8 cellular contexts compared by ENCODE assay signal in genomic region chr10:72637398-72637857, GRCh38. TPM values are rescaled to one million over a fixed set of nuclear protein-coding genes. Genes with fewer than 3 reads are reported as not detected.
DNase-seq lines count a peak whose midpoint lies in the region; ATAC-seq, FAIRE-seq and TF ChIP-seq lines count a peak whose summit lies in the region.

No MANE protein-coding gene starts in this region.

- no peak overlapping the region for H3K56ac ChIP-seq in H1 (replicated peaks; ENCODE audit: insufficient read length, low read depth, low read length)

- no peak for FAIRE-seq in H1 (lab: Jason Lieb, UNC)

- ATAC-seq in psoas muscle, result peak; percentile 94 to 97 (median 96)
- no peak for ATAC-seq in HG02870 (IDR thresholded peaks at IDR 0.05; ENCODE audit: unreplicated experiment)

- H2BK15ac ChIP-seq in H1 (ENCODE audit: low read length), result no peak overlapping the region

- DNase-seq in activated CD8-positive, alpha-beta memory T cell treated with anti-CD3 and anti-CD28 coated beads, Interleukin-2, amount 50 U/mL, for 48 hours, result peak; percentile 57
- DNase-seq in activated CD8-positive, alpha-beta memory T cell treated with anti-CD3 and anti-CD28 coated beads for 24 hours, result no peak
- DNase-seq in NCI-H226, result peak; percentile 62
- no peak for DNase-seq in H1 (ENCODE audit: low read depth in 1 of 2, low spot score in 2 of 2)
- peak; percentile 34 to 62 for DNase-seq in psoas muscle
- DNase-seq in activated gamma-delta T cell (lab: John Stamatoyannopoulos, UW), result no peak
- DNase-seq in NCI-H2029 treated with DMSO at 0.1 percent for 48 hours (lab: John Stamatoyannopoulos, UW), result no peak

- H3K27ac ChIP-seq in H1 (ENCODE audit: low read depth, low read length) (no peak overlapping the region), psoas muscle (peak overlapping the region; percentile 65)

- no peak overlapping the region for H3K9ac ChIP-seq in H1 (replicated peaks in 1 of 4; ENCODE audit: extremely low read depth in 1 of 4, low read depth in 3 of 4, low read length in 3 of 4)

- H3K4me2 ChIP-seq in H1 (ENCODE audit: insufficient read depth in 1 of 2, low read depth in 2 of 2, low read length in 2 of 2), result no peak overlapping the region

- H3K14ac ChIP-seq in H1 (ENCODE audit: insufficient read length), result no peak overlapping the region

- CTCF ChIA-PET in H1 (lab: Charles Lee; ENCODE audit: partially characterized antibody), result interaction anchor here (0.6 to 1.5 kb wide), 2 partner anchors 148 to 197 kb away, joined by 4 to 5 read pairs; no protein-coding TSS in a partner anchor

- H4K5ac ChIP-seq in H1 (ENCODE audit: insufficient read length, low read depth, low read length), result no peak overlapping the region

- no peak for TF ChIP-seq EP300 in H1 (IDR thresholded peaks at IDR 0.05; ENCODE audit: borderline replicate concordance in 1 of 2, low read depth in 2 of 2, low read length in 2 of 2)

- TF ChIP-seq RAD21 in H1 (IDR thresholded peaks at IDR 0.05 in 1 of 2, conservative IDR thresholded peaks at IDR 0.05 in 1 of 2; ENCODE audit: low read depth in 2 of 2, low read length in 2 of 2), result no peak

- H3K4ac ChIP-seq in H1 (replicated peaks; ENCODE audit: insufficient read length, low read depth, low read length), result no peak overlapping the region

- no peaks in the 10 kb centered on the region for H4K20me1 ChIP-seq in H1 (replicated peaks in 1 of 2; ENCODE audit: control insufficient read depth in 1 of 2, insufficient read depth in 2 of 2, low read length in 2 of 2)

- no peak overlapping the region for H2BK12ac ChIP-seq in H1 (ENCODE audit: low read depth, low read length)

- no peak overlapping the region for H2BK120ac ChIP-seq in H1 (replicated peaks; ENCODE audit: low read depth, low read length)

- H3K23me2 ChIP-seq in H1 (ENCODE audit: low read depth, low read length), result no peaks in the 10 kb centered on the region

- no peak overlapping the region for H3K18ac ChIP-seq in H1 (ENCODE audit: extremely low read depth, low read length)

- H2AFZ ChIP-seq in H1 (ENCODE audit: low read length), result no peak overlapping the region

- intact Hi-C loops in psoas muscle (cut with DNase I), result no loop called here

- H3K23ac ChIP-seq in H1 (ENCODE audit: insufficient read length), result no peak overlapping the region

- H3K9me3 ChIP-seq in H1 (ENCODE audit: insufficient read depth in 2 of 2, low read depth in 1 of 2, low read length in 1 of 2) (0 out of 4 replicates have a peak, but pooled peaks cover 0 to 3% of the 10 kb centered on the region in 2 experiments), psoas muscle (no peaks in the 10 kb centered on the region)

- H3K79me1 ChIP-seq in H1 (ENCODE audit: low read depth, low read length), result no peaks in the 10 kb centered on the region

- no peak overlapping the region for H4K8ac ChIP-seq in H1 (ENCODE audit: extremely low read depth, insufficient read depth, low read length)

- POLR2A ChIA-PET in H1 (lab: Charles Lee; ENCODE audit: partially characterized antibody), result interaction anchor here (0.6 to 1.0 kb wide), 2 partner anchors 54 to 438 kb away, joined by 3 read pairs; partner anchors contain the start of gene MCU

- H4K91ac ChIP-seq in H1 (replicated peaks; ENCODE audit: insufficient read length, low read length), result no peak overlapping the region

- no peak overlapping the region for H2AK5ac ChIP-seq in H1 (ENCODE audit: low read depth, low read length)

- H2BK20ac ChIP-seq in H1 (ENCODE audit: low read length), result no peak overlapping the region

- no peak for TF ChIP-seq POLR2A in H1 (IDR thresholded peaks at IDR 0.05; ENCODE audit: control extremely low read depth in 1 of 2, low read depth in 2 of 2, low read length in 2 of 2)

- H3K36me3 ChIP-seq in H1 (ENCODE audit: control insufficient read depth in 2 of 4, insufficient read depth in 4 of 4, low read length in 3 of 4) (no peaks in the 10 kb centered on the region), psoas muscle (ENCODE audit: insufficient read depth in 1 of 2, low read depth in 1 of 2) (no peaks in the 10 kb centered on the region)

- 88% methylated on average over 4 of the region's 4 CpGs; no CpG with 5 or more reads in 1 of the 2 experiments for WGBS in H1 (ENCODE audit: extremely low coverage in 1 of 2, insufficient coverage in 1 of 2, insufficient read length in 1 of 2, insufficient replicate concordance in 2 of 2, low coverage in 1 of 2, low lambda C conversion rate in 2 of 2, missing lambda C conversion rate in 1 of 2), 2 experiments
- 13 to 24% (median 15%) methylated on average over 4 of the region's 4 CpGs for WGBS in psoas muscle, 3 donors

- H2BK5ac ChIP-seq in H1 (ENCODE audit: low read depth, low read length), result no peak overlapping the region

- no peak overlapping the region for H3K4me3 ChIP-seq in H1 (ENCODE audit: extremely low read depth in 1 of 4, insufficient read depth in 2 of 4, low read depth in 3 of 4, low read length in 4 of 4)
- no peak overlapping the region for H3K4me3 ChIP-seq in psoas muscle

- no peaks in the 10 kb centered on the region for H3K79me2 ChIP-seq in H1 (ENCODE audit: control insufficient read depth in 1 of 2, insufficient read depth in 2 of 2, low read length in 2 of 2)

- no peaks in the 10 kb centered on the region for H3K27me3 ChIP-seq in H1 (replicated peaks in 1 of 4; ENCODE audit: control insufficient read depth in 3 of 4, extremely low read depth in 1 of 4, insufficient read depth in 3 of 4, low read length in 3 of 4)
- no peaks in the 10 kb centered on the region for H3K27me3 ChIP-seq in psoas muscle (ENCODE audit: insufficient read depth in 3 of 3, low read length in 2 of 3)

- H3K4me1 ChIP-seq in H1 (replicated peaks in 1 of 4; ENCODE audit: control insufficient read depth in 3 of 4, insufficient read depth in 4 of 4, low read length in 3 of 4) (peaks cover 0 to 3% (median 0%) of the 10 kb centered on the region in 4 experiments; a peak in 1 of 7 replicates), psoas muscle (peaks cover 7% of the 10 kb centered on the region)

- no peak for TF ChIP-seq CTCF in H1 (IDR thresholded peaks at IDR 0.05; ENCODE audit: control extremely low read depth in 1 of 3, insufficient read depth in 1 of 3, low read depth in 1 of 3, low read length in 3 of 3)
- no peak for TF ChIP-seq CTCF in psoas muscle (IDR thresholded peaks at IDR 0.05)

TF ChIP-seq in H1, 55 proteins besides CTCF, POLR2A, EP300 and RAD21:
- TF ChIP-seq CBX5 (IDR thresholded peaks at IDR 0.05; ENCODE audit: low read depth, low read length) (no peak), BACH1 (IDR thresholded peaks at IDR 0.05; ENCODE audit: low read length) (peak; percentile 30; the same call in 1 of the 2 replicates)

RNA-seq across cellular contexts. Expression of gene MICU1, which starts 11.5 kb away (rescaled TPM):
- total RNA-seq in H1 (2021; fragmentation: NEBNext Ultra II Directional; extraction: Animal tissue kit (Norgen Biotek cat#: 25700)), result 36.1 and 36.7 TPM in 2 replicates
- polyA plus RNA-seq in H1 (2011; rRNA removed) (18.0 and 18.5 TPM in 2 replicates), psoas muscle (10 to 100 TPM; 31.0 to 34.8 (median 33.5) TPM)
- polyA plus RNA-seq in H1 (2011; cell fraction: cytosol; rRNA removed), result 17.4 TPM
- 15.0 TPM for polyA plus RNA-seq in H1 (2011; cell fraction: nucleus; rRNA removed)
- polyA plus RNA-seq in H1 (2012, experiment 1 of 2), result 31.1 to 32.1 TPM (median 31.4 TPM) in 4 replicates
- polyA plus RNA-seq in H1 (2012, experiment 2 of 2), result 11.7 TPM
- polyA plus RNA-seq in H1 (2013, experiment 1 of 2), result 24.8 TPM
- polyA plus RNA-seq in H1 (2013, experiment 2 of 2), result 24.5 TPM
- polyA minus RNA-seq in H1 (2011; rRNA and poly(A)+ RNA removed), result 19.2 and 21.0 TPM in 2 replicates
- 6.9 TPM for polyA minus RNA-seq in H1 (2011; cell fraction: cytosol; rRNA and poly(A)+ RNA removed)
- polyA minus RNA-seq in H1 (2011; cell fraction: nucleus; rRNA and poly(A)+ RNA removed), result 29.0 TPM
- 10 to 100 TPM; 37.3 to 57.8 (median 46.6) TPM for total RNA-seq in psoas muscle

RNA-seq across cellular contexts. Expression of gene MCU, which starts 54.5 kb away (rescaled TPM):
- 45.9 and 51.6 TPM in 2 replicates for total RNA-seq in H1 (2021; fragmentation: NEBNext Ultra II Directional; extraction: Animal tissue kit (Norgen Biotek cat#: 25700))
- polyA plus RNA-seq in H1 (2011; rRNA removed), result 41.9 and 62.2 TPM in 2 replicates
- 50.9 TPM for polyA plus RNA-seq in H1 (2011; cell fraction: cytosol; rRNA removed)
- 60.5 TPM for polyA plus RNA-seq in H1 (2011; cell fraction: nucleus; rRNA removed)
- polyA plus RNA-seq in H1 (2012, experiment 1 of 2), result 30.6 to 46.8 TPM (median 35.0 TPM) in 4 replicates
- polyA plus RNA-seq in H1 (2012, experiment 2 of 2), result 23.7 TPM
- polyA plus RNA-seq in H1 (2013, experiment 1 of 2), result 34.6 TPM
- 35.5 TPM for polyA plus RNA-seq in H1 (2013, experiment 2 of 2)
- 148 and 197 TPM in 2 replicates for polyA minus RNA-seq in H1 (2011; rRNA and poly(A)+ RNA removed)
- 40.1 TPM for polyA minus RNA-seq in H1 (2011; cell fraction: cytosol; rRNA and poly(A)+ RNA removed)
- 51.1 TPM for polyA minus RNA-seq in H1 (2011; cell fraction: nucleus; rRNA and poly(A)+ RNA removed)
- 100 to 1,000 TPM in 1 of 4 donors, 10 to 100 TPM in 3; 66.1 to 118 (median 80.1) TPM for total RNA-seq in psoas muscle
- polyA plus RNA-seq in psoas muscle, result 10 to 100 TPM; 32.4 to 40.5 (median 35.0) TPM

Comparison
In these comparisons a context has a peak if more than half of its experiments do, and no peak if none do; other contexts are left out.
1. DNase-seq: peak in activated CD8-positive, alpha-beta memory T cell treated with anti-CD3 and anti-CD28 coated beads, Interleukin-2, amount 50 U/mL, for 48 hours (single experiment), NCI-H226 (single experiment) and psoas muscle (2 of 2); none in activated CD8-positive, alpha-beta memory T cell treated with anti-CD3 and anti-CD28 coated beads for 24 hours (single experiment), H1 (0 of 2), activated gamma-delta T cell (single experiment) and NCI-H2029 treated with DMSO at 0.1 percent for 48 hours (single experiment).